ENCODE assay signal across 8 cellular contexts in genomic region chr15:52789601-52790165, GRCh38. TPM values are rescaled to one million over a fixed set of nuclear protein-coding genes. Genes with fewer than 3 reads are reported as not detected.
DNase-seq lines count a peak whose midpoint lies in the region; ATAC-seq and TF ChIP-seq lines count a peak whose summit lies in the region.

No MANE protein-coding gene starts in this region.

- DNase-seq in CMK (ENCODE audit: low read depth), result peak; percentile 25
- peak; percentile 4 for DNase-seq in HCEC 1CT
- DNase-seq in SW480 (ENCODE audit: low spot score), result peak; percentile 30
- peak; percentile 13 for DNase-seq in fibroblast of gingiva (ENCODE audit: low read depth)
- DNase-seq in psoas muscle, result no peak
- DNase-seq in hippocampal formation (lab: John Stamatoyannopoulos, UW), result no peak
- no peak for DNase-seq in NCI-H1694 (lab: John Stamatoyannopoulos, UW)

- 1 to 2% (median 1%) methylated on average over 31 to 50 of the region's 50 CpGs for WGBS in psoas muscle, 3 donors

- peak overlapping the region; percentile 67 for H3K4me3 ChIP-seq in psoas muscle

- TF ChIP-seq CTCF in psoas muscle (IDR thresholded peaks at IDR 0.05), result no peak

- no peak overlapping the region for H3K27ac ChIP-seq in psoas muscle

- intact Hi-C loops in psoas muscle (cut with DNase I), result loop anchor here in 1 of 2 donors (10.0 kb wide), 1 partner anchor 405 kb away; no protein-coding TSS in a partner anchor

- ATAC-seq in psoas muscle, result peak in 2 of 4 donors; percentile 5 to 15
- no peak for ATAC-seq in HG03521 (IDR thresholded peaks at IDR 0.05; ENCODE audit: unreplicated experiment)

- peaks cover 5 to 91% (median 58%) of the 10 kb centered on the region in 3 donors for H3K27me3 ChIP-seq in psoas muscle (ENCODE audit: insufficient read depth in 3 of 3, low read length in 2 of 3)

- no peaks in the 10 kb centered on the region for H3K9me3 ChIP-seq in psoas muscle

- H3K4me1 ChIP-seq in psoas muscle, result peaks cover 28% of the 10 kb centered on the region

- no peaks in the 10 kb centered on the region for H3K36me3 ChIP-seq in psoas muscle (ENCODE audit: insufficient read depth in 1 of 2, low read depth in 1 of 2)

RNA-seq across cellular contexts. Expression of gene ONECUT1, which starts 0.5 kb away (rescaled TPM):
- not detected for total RNA-seq in psoas muscle
- polyA plus RNA-seq in psoas muscle, result not detected

Comparison
In these comparisons a context has a peak if more than half of its experiments do, and no peak if none do; other contexts are left out.
1. DNase-seq: peak in CMK (single experiment), HCEC 1CT (single experiment), SW480 (single experiment) and fibroblast of gingiva (single experiment); none in psoas muscle (0 of 2), hippocampal formation (0 of 2) and NCI-H1694 (single experiment).